Comparison of ENCODE assay signal across 8 cellular contexts in the genomic region with DNA sequence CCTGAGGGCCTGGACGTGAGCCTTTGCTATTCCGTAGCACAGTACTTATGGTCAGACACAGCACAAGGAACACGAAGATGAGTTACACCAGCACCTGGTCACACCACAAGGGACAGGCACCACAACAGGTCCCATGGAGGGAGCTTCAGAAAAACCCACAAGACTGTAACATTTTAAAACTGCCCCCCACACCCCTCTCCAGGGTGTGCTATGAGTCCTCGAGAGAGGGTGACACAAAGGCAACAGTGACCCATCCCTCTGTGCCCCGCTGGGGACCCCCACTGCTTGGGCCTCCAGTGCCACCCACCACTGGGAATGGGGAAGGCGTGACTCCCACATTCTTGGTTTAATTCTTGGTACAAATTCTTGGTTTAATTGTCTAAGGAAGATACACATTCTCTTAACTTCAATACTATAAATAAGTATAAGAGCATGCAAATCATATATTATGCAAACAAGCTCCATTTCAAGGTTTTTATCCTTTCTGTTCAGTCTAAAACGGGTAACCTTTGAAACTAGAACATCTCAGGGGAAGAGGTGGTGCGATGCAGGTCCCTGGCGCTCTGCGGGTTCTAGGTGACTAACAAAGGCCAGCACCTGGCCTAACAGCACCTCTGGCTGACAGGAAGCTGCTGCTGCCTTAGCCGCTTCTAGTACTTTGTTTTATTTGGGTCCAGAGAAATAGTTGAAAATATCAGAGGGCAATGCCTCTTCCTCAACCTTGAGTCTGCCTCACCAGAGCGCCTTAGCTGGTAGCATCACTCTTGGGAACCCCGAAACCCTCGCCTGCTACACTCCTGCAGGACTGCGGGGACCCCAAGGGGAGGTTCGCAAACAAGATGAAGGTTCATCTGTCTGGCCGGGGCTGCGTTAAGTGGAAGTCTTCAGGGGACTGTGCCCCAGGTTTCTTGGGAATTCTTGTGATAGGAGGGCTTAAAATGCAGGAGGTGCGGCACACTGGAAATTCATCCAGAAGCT. TPM values are rescaled to one million over a fixed set of nuclear protein-coding genes. Genes with fewer than 3 reads are reported as not detected.
DNase-seq lines count a peak whose midpoint lies in the region; ATAC-seq and TF ChIP-seq lines count a peak whose summit lies in the region.
"Had no signal": no experiment of that assay in that cellular context is flagged by ENCODE, and none has a peak within 500 bp of the region (broad histone marks: within the 10 kb centered on the region; RNA-seq: fewer than 3 reads in every experiment).

No MANE protein-coding gene starts in this region.

- H3K4me3 Mint-ChIP-seq in stimulated activated memory B cell treated with anti-CD40 and anti-IgM and Interleukin-4, amounts not matched to agents 10 μg/mL and 1 μg/mL and 100 μg/mL, for 72 hours: peak overlapping the region; percentile 39
- H3K4me3 Mint-ChIP-seq in CD14-positive monocyte: no peak overlapping the region

- peak; percentile 51 for ATAC-seq in GM18870 (IDR thresholded peaks at IDR 0.05; ENCODE audit: unreplicated experiment)
- ATAC-seq in GM21528 (IDR thresholded peaks at IDR 0.05; ENCODE audit: low FRiP score, unreplicated experiment): peak; percentile 71
- ATAC-seq in HG03196 (IDR thresholded peaks at IDR 0.05; ENCODE audit: unreplicated experiment): peak; percentile 55
- peak; percentile 92 for ATAC-seq in stimulated activated memory B cell treated with anti-CD40 and anti-IgM and Interleukin-4, amounts not matched to agents 10 μg/mL and 1 μg/mL and 100 μg/mL, for 72 hours

- H3K36me3 Mint-ChIP-seq in stimulated activated memory B cell treated with anti-CD40 and anti-IgM and Interleukin-4, amounts not matched to agents 10 μg/mL and 1 μg/mL and 100 μg/mL, for 72 hours: peaks cover 22% of the 10 kb centered on the region
- H3K36me3 Mint-ChIP-seq in CD14-positive monocyte: peaks cover 36 to 48% of the 10 kb centered on the region in 2 donors

- intact Hi-C loops in CD14-positive monocyte (cut with micrococcal nuclease): no loop called here

- H3K4me1 Mint-ChIP-seq in stimulated activated memory B cell treated with anti-CD40 and anti-IgM and Interleukin-4, amounts not matched to agents 10 μg/mL and 1 μg/mL and 100 μg/mL, for 72 hours: peaks cover 29% of the 10 kb centered on the region
- no peaks in the 10 kb centered on the region for H3K4me1 Mint-ChIP-seq in CD14-positive monocyte

- no peaks in the 10 kb centered on the region for H3K9me3 Mint-ChIP-seq in stimulated activated memory B cell treated with anti-CD40 and anti-IgM and Interleukin-4, amounts not matched to agents 10 μg/mL and 1 μg/mL and 100 μg/mL, for 72 hours
- no peaks in the 10 kb centered on the region for H3K9me3 Mint-ChIP-seq in CD14-positive monocyte

- DNase-seq in CD14-positive monocyte (ENCODE audit: low spot score) (no peak), amniotic stem cell (lab: John Stamatoyannopoulos, UW) (no peak), DMS153 treated with DMSO at 0.1 percent for 48 hours (lab: John Stamatoyannopoulos, UW; ENCODE audit: unreplicated experiment) (no peak)
- DNase-seq: erythroblast had no signal

- H3K27me3 Mint-ChIP-seq in stimulated activated memory B cell treated with anti-CD40 and anti-IgM and Interleukin-4, amounts not matched to agents 10 μg/mL and 1 μg/mL and 100 μg/mL, for 72 hours: no peaks in the 10 kb centered on the region
- peaks cover 0 to 1% (median 0%) of the 10 kb centered on the region in 3 donors for H3K27me3 Mint-ChIP-seq in CD14-positive monocyte (ENCODE audit: low read depth in 3 of 3)

- H3K27ac Mint-ChIP-seq in stimulated activated memory B cell treated with anti-CD40 and anti-IgM and Interleukin-4, amounts not matched to agents 10 μg/mL and 1 μg/mL and 100 μg/mL, for 72 hours: peak overlapping the region; percentile 62
- peak overlapping the region in 1 of 7 donors; percentile 21 for H3K27ac Mint-ChIP-seq in CD14-positive monocyte

- no peak for TF ChIP-seq CTCF in CD14-positive monocyte (IDR thresholded peaks at IDR 0.05)

RNA-seq across cellular contexts. Expression of a gene that starts 45.7 kb away (rescaled TPM):
- under 1 TPM; 0.19 to 0.74 TPM for polyA plus RNA-seq in CD14-positive monocyte
